In genomic region chr1:208233546-208233945, GRCh38 we compare ENCODE assay signal across 11 cellular contexts. TPM values are rescaled to one million over a fixed set of nuclear protein-coding genes. Genes with fewer than 3 reads are reported as not detected.
DNase-seq lines count a peak whose midpoint lies in the region; ATAC-seq, FAIRE-seq and TF ChIP-seq lines count a peak whose summit lies in the region.
"Had no signal": no experiment of that assay in that cellular context is flagged by ENCODE, and none has a peak within 500 bp of the region (broad histone marks: within the 10 kb centered on the region; RNA-seq: fewer than 3 reads in every experiment).

No MANE protein-coding gene starts in this region.

- H3K27ac Mint-ChIP-seq in activated naive CD8-positive, alpha-beta T cell treated with anti-CD3 and anti-CD28 coated beads for 36 hours: no peak overlapping the region
- H3K27ac Mint-ChIP-seq in activated CD8-positive, alpha-beta T cell treated with anti-CD3 and anti-CD28 coated beads, Interleukin-2, amount 10 ng/mL, durations not matched to agents 7 days and 5 days: no peak overlapping the region
- H3K27ac Mint-ChIP-seq: activated T-helper 1 cell treated with anti-CD3 and anti-CD28 coated beads, Interleukin-12 subunit alpha, Interleukin-12 subunit beta, Interleukin-2, Interleukin-4 antibody, amounts not matched to agents 30 ng/mL and 10 ng/mL and 1 ng/mL, durations not matched to agents 14 hours and 24 hours and 36 hours had no signal

- peak overlapping the region; percentile 52; the same call in 1 of the 2 replicates for H3K27ac ChIP-seq in HUES64 (ENCODE audit: low read depth, low read length)
- H3K27ac ChIP-seq: parathyroid adenoma, suprapubic skin had no signal

- H3K9me3 ChIP-seq in HUES64 (ENCODE audit: insufficient read depth, low read depth, low read length): no peaks in the 10 kb centered on the region
- H3K9me3 ChIP-seq: suprapubic skin had no signal

- peaks cover 31% of the 10 kb centered on the region for H3K27me3 Mint-ChIP-seq in activated naive CD8-positive, alpha-beta T cell treated with anti-CD3 and anti-CD28 coated beads for 36 hours
- peaks cover 68% of the 10 kb centered on the region for H3K27me3 Mint-ChIP-seq in activated CD8-positive, alpha-beta T cell treated with anti-CD3 and anti-CD28 coated beads, Interleukin-2, amount 10 ng/mL, durations not matched to agents 7 days and 5 days (ENCODE audit: low read depth)

- peak; percentile 72 for DNase-seq in NCI-H748 treated with DMSO at 0.1 percent for 48 hours (lab: John Stamatoyannopoulos, UW)
- peak in 38 of 42 donors; percentile 48 to 84 (median 70) for DNase-seq in head of caudate nucleus
- DNase-seq in posterior cingulate gyrus: peak; percentile 47 to 93 (median 59)
- no peak for DNase-seq in activated naive CD8-positive, alpha-beta T cell treated with anti-CD3 and anti-CD28 coated beads for 36 hours
- no peak for DNase-seq in activated CD8-positive, alpha-beta T cell treated with anti-CD3 and anti-CD28 coated beads, Interleukin-2, amount 10 ng/mL, durations not matched to agents 7 days and 5 days
- DNase-seq in H54 (ENCODE audit: insufficient read length, low spot score): no peak

- H3K9ac ChIP-seq in HUES64 (ENCODE audit: low read depth, low read length): no peak overlapping the region
- H3K9ac ChIP-seq: parathyroid adenoma had no signal

- WGBS in HUES64: 22% methylated on average over 5 of the region's 5 CpGs

- POLR2A ChIA-PET in activated CD8-positive, alpha-beta T cell treated with anti-CD3 and anti-CD28 coated beads, Interleukin-2, amount 10 ng/mL, durations not matched to agents 7 days and 5 days (lab: Charles Lee): no interaction called here

- H3K4me1 Mint-ChIP-seq in activated naive CD8-positive, alpha-beta T cell treated with anti-CD3 and anti-CD28 coated beads for 36 hours: peaks cover 18% of the 10 kb centered on the region
- H3K4me1 Mint-ChIP-seq in activated CD8-positive, alpha-beta T cell treated with anti-CD3 and anti-CD28 coated beads, Interleukin-2, amount 10 ng/mL, durations not matched to agents 7 days and 5 days (ENCODE audit: low read depth): peaks cover 19% of the 10 kb centered on the region

- CTCF ChIA-PET in activated CD8-positive, alpha-beta T cell treated with anti-CD3 and anti-CD28 coated beads, Interleukin-2, amount 10 ng/mL, durations not matched to agents 7 days and 5 days (lab: Charles Lee): interaction anchor here (1.4 to 6.3 kb wide), 3 partner anchors 11 to 349 kb away, joined by 3 to 47 read pairs (median 3); partner anchors contain the start of gene PLXNA2

- no peak overlapping the region for H3K4me3 Mint-ChIP-seq in activated naive CD8-positive, alpha-beta T cell treated with anti-CD3 and anti-CD28 coated beads for 36 hours
- no peak overlapping the region for H3K4me3 Mint-ChIP-seq in activated CD8-positive, alpha-beta T cell treated with anti-CD3 and anti-CD28 coated beads, Interleukin-2, amount 10 ng/mL, durations not matched to agents 7 days and 5 days
- H3K4me3 Mint-ChIP-seq: activated T-helper 1 cell treated with anti-CD3 and anti-CD28 coated beads, Interleukin-12 subunit alpha, Interleukin-12 subunit beta, Interleukin-2, Interleukin-4 antibody, amounts not matched to agents 30 ng/mL and 10 ng/mL and 1 ng/mL, durations not matched to agents 14 hours and 24 hours and 36 hours had no signal

- H3K36me3 Mint-ChIP-seq in activated naive CD8-positive, alpha-beta T cell treated with anti-CD3 and anti-CD28 coated beads for 36 hours: no peaks in the 10 kb centered on the region
- H3K36me3 Mint-ChIP-seq in activated CD8-positive, alpha-beta T cell treated with anti-CD3 and anti-CD28 coated beads, Interleukin-2, amount 10 ng/mL, durations not matched to agents 7 days and 5 days (ENCODE audit: low read depth): no peaks in the 10 kb centered on the region

- no peaks in the 10 kb centered on the region for H3K9me3 Mint-ChIP-seq in activated naive CD8-positive, alpha-beta T cell treated with anti-CD3 and anti-CD28 coated beads for 36 hours
- no peaks in the 10 kb centered on the region for H3K9me3 Mint-ChIP-seq in activated CD8-positive, alpha-beta T cell treated with anti-CD3 and anti-CD28 coated beads, Interleukin-2, amount 10 ng/mL, durations not matched to agents 7 days and 5 days (ENCODE audit: insufficient read depth)
- H3K9me3 Mint-ChIP-seq: activated T-helper 1 cell treated with anti-CD3 and anti-CD28 coated beads, Interleukin-12 subunit alpha, Interleukin-12 subunit beta, Interleukin-2, Interleukin-4 antibody, amounts not matched to agents 30 ng/mL and 10 ng/mL and 1 ng/mL, durations not matched to agents 14 hours and 24 hours and 36 hours had no signal

- H3K36me3 ChIP-seq in HUES64 (ENCODE audit: insufficient read depth, low read length): no peaks in the 10 kb centered on the region
- H3K36me3 ChIP-seq: suprapubic skin had no signal

- H3K4me3 ChIP-seq in HUES64 (ENCODE audit: low read length): no peak overlapping the region
- H3K4me3 ChIP-seq: suprapubic skin had no signal

- peaks cover 6% of the 10 kb centered on the region; the same call in 1 of the 2 replicates for H3K27me3 ChIP-seq in HUES64 (ENCODE audit: insufficient read depth, low read length)
- H3K27me3 ChIP-seq: suprapubic skin had no signal

- ATAC-seq in GM21515 (IDR thresholded peaks at IDR 0.05; ENCODE audit: unreplicated experiment): no peak
- ATAC-seq in activated CD8-positive, alpha-beta T cell treated with anti-CD3 and anti-CD28 coated beads, Interleukin-2, amount 10 ng/mL, durations not matched to agents 7 days and 5 days: no peak

- peaks cover 60% of the 10 kb centered on the region for H3K4me1 ChIP-seq in HUES64 (ENCODE audit: insufficient read depth, low read length)
- H3K4me1 ChIP-seq: parathyroid adenoma had no signal

- intact Hi-C loops in head of caudate nucleus (cut with DNase I) (no loop called here), posterior cingulate gyrus (cut with DNase I) (no loop called here)

- FAIRE-seq in H54 (lab: Jason Lieb, UNC): no peak

- TF ChIP-seq POLR2A in H54 (IDR thresholded peaks at IDR 0.05; ENCODE audit: low read depth, low read length): no peak

RNA-seq across cellular contexts. Expression of gene PLXNA2, which starts 10.6 kb away (rescaled TPM):
- polyA plus RNA-seq in HUES64 (2013, experiment 1 of 2): 3.7 TPM
- 4.1 TPM for polyA plus RNA-seq in HUES64 (2013, experiment 2 of 2)
- under 1 TPM in 1 of 2 experiments, not detected in 1; 0.08 TPM for total RNA-seq in activated naive CD8-positive, alpha-beta T cell treated with anti-CD3 and anti-CD28 coated beads for 36 hours
- 1 to 10 TPM in 1 of 2 experiments, under 1 TPM in 1; 0.84 to 1.6 TPM for total RNA-seq in activated CD8-positive, alpha-beta T cell treated with anti-CD3 and anti-CD28 coated beads, Interleukin-2, amount 10 ng/mL, durations not matched to agents 7 days and 5 days

Comparison
In these comparisons a context has a peak if more than half of its experiments do, and no peak if none do; other contexts are left out.
1. DNase-seq: peak in NCI-H748 treated with DMSO at 0.1 percent for 48 hours (single experiment), head of caudate nucleus (38 of 42) and posterior cingulate gyrus (10 of 10); none in activated naive CD8-positive, alpha-beta T cell treated with anti-CD3 and anti-CD28 coated beads for 36 hours (single experiment), activated CD8-positive, alpha-beta T cell treated with anti-CD3 and anti-CD28 coated beads, Interleukin-2, amount 10 ng/mL, durations not matched to agents 7 days and 5 days (single experiment) and H54 (single experiment).